11 cellular contexts compared by ENCODE assay signal in the genomic region with DNA sequence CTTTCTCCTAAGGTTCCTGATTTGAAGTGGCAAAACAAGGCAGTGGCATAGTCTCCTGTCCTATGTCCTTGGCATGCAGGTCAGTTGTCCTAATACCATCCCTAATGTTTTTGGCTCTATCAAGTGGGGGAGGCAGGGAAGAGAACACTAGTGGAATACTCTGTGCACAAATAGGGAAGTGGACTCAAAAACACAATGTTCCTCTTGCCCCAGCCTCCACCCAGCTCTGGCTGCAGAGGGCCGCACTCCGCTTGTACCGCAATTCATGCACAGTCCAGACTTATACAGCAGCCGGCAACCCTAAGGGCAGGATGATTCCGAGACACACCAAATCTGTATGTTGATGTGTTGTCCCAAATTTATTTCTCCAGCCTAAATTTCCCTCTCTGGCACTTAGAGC. TPM values are rescaled to one million over a fixed set of nuclear protein-coding genes. Genes with fewer than 3 reads are reported as not detected.
DNase-seq lines count a peak whose midpoint lies in the region; ATAC-seq and TF ChIP-seq lines count a peak whose summit lies in the region.
"Had no signal": no experiment of that assay in that cellular context is flagged by ENCODE, and none has a peak within 500 bp of the region (broad histone marks: within the 10 kb centered on the region; RNA-seq: fewer than 3 reads in every experiment).

No MANE protein-coding gene starts in this region.

- H3K9me3 Mint-ChIP-seq in CD14-positive monocyte: no peaks in the 10 kb centered on the region
- H3K9me3 Mint-ChIP-seq in CD8-positive, alpha-beta memory T cell: no peaks in the 10 kb centered on the region

- WGBS in adrenal gland, 4 donors: 79 to 93% (median 84%) methylated on average over 5 of the region's 5 CpGs

- H3K4me3 Mint-ChIP-seq in CD14-positive monocyte: peak overlapping the region; percentile 67 to 73
- peak overlapping the region in 1 of 7 donors; percentile 29 for H3K4me3 Mint-ChIP-seq in CD8-positive, alpha-beta memory T cell

- peak overlapping the region; percentile 95 to 99 (median 99) for H3K27ac Mint-ChIP-seq in CD14-positive monocyte
- peak overlapping the region in 1 of 8 donors; percentile 53 for H3K27ac Mint-ChIP-seq in CD8-positive, alpha-beta memory T cell

- DNase-seq in CD14-positive monocyte (ENCODE audit: low spot score) (no peak), adrenal gland (peak in 3 of 7 donors; percentile 40 to 51 (median 43)), NCI-H2196 (lab: John Stamatoyannopoulos, UW; ENCODE audit: unreplicated experiment) (no peak)
- no peak for DNase-seq in activated naive CD4-positive, alpha-beta T cell treated with anti-CD3 and anti-CD28 coated beads, Interleukin-2, amount 50 U/mL, for 16 hours
- DNase-seq in CD8-positive, alpha-beta memory T cell: no peak
- DNase-seq: activated T-cell treated with anti-CD3 and anti-CD28 coated beads, Interleukin-2, amount 50 U/mL, for 48 hours; AML-193; NCI-H1436 treated with DMSO at 0.1 percent for 48 hours had no signal

- no peak overlapping the region for H3K4me3 ChIP-seq in adrenal gland
- no peak overlapping the region for H3K4me3 ChIP-seq in iPS-20b (ENCODE audit: low read length)
- H3K4me3 ChIP-seq in rectal smooth muscle tissue (ENCODE audit: low read length): no peak overlapping the region
- no peak overlapping the region for H3K4me3 ChIP-seq in CD8-positive, alpha-beta memory T cell (ENCODE audit: low read length)

- no peaks in the 10 kb centered on the region for H3K9me3 ChIP-seq in adrenal gland (replicated peaks in 1 of 3)
- no peaks in the 10 kb centered on the region for H3K9me3 ChIP-seq in iPS-20b (ENCODE audit: insufficient read depth, low read depth, low read length)
- H3K9me3 ChIP-seq in CD8-positive, alpha-beta memory T cell (ENCODE audit: low read length): no peaks in the 10 kb centered on the region

- TF ChIP-seq CTCF in CD14-positive monocyte (IDR thresholded peaks at IDR 0.05): no peak
- no peak for TF ChIP-seq CTCF in adrenal gland (IDR thresholded peaks at IDR 0.05)

- no peaks in the 10 kb centered on the region for H3K27me3 Mint-ChIP-seq in CD14-positive monocyte (ENCODE audit: low read depth in 3 of 3)
- H3K27me3 Mint-ChIP-seq in CD8-positive, alpha-beta memory T cell: peaks cover 0 to 1% of the 10 kb centered on the region in 2 donors

- H3K4me1 ChIP-seq in adrenal gland (replicated peaks in 1 of 2) (peaks cover 29 to 47% of the 10 kb centered on the region in 2 donors), iPS-20b (ENCODE audit: insufficient read depth, low read length) (peaks cover 23% of the 10 kb centered on the region), rectal smooth muscle tissue (ENCODE audit: control insufficient read depth, insufficient read depth, low read length) (peaks cover 45% of the 10 kb centered on the region)
- H3K4me1 ChIP-seq in CD8-positive, alpha-beta memory T cell (ENCODE audit: insufficient read depth, low read length): peaks cover 42% of the 10 kb centered on the region

- intact Hi-C loops in CD14-positive monocyte (cut with micrococcal nuclease): loop anchor here (2.0 to 10.0 kb wide), 2 partner anchors 13 to 199 kb away; no protein-coding TSS in a partner anchor
- intact Hi-C loops in adrenal gland (cut with DNase I): no loop called here

- peaks cover 0 to 13% of the 10 kb centered on the region in 2 donors for H3K36me3 ChIP-seq in adrenal gland (replicated peaks in 1 of 2)
- peaks cover 12% of the 10 kb centered on the region for H3K36me3 ChIP-seq in iPS-20b (ENCODE audit: insufficient read depth, low read depth, low read length)
- peaks cover 4% of the 10 kb centered on the region for H3K36me3 ChIP-seq in rectal smooth muscle tissue (ENCODE audit: control insufficient read depth, insufficient read depth, low read length)
- no peaks in the 10 kb centered on the region for H3K36me3 ChIP-seq in CD8-positive, alpha-beta memory T cell (ENCODE audit: insufficient read depth, low read length)

- peaks cover 20% of the 10 kb centered on the region in 2 donors for H3K36me3 Mint-ChIP-seq in CD14-positive monocyte
- H3K36me3 Mint-ChIP-seq in CD8-positive, alpha-beta memory T cell: peaks cover 0 to 10% (median 3%) of the 10 kb centered on the region in 3 donors

- H3K27me3 ChIP-seq in adrenal gland (no peaks in the 10 kb centered on the region), iPS-20b (ENCODE audit: insufficient read depth, low read length) (no peaks in the 10 kb centered on the region), rectal smooth muscle tissue (ENCODE audit: control insufficient read depth, insufficient read depth, low read length) (no peaks in the 10 kb centered on the region)
- H3K27me3 ChIP-seq in CD8-positive, alpha-beta memory T cell (ENCODE audit: insufficient read depth, low read length, poor library complexity, severe bottlenecking): no peaks in the 10 kb centered on the region

- TF ChIP-seq POLR2A in adrenal gland (IDR thresholded peaks at IDR 0.05): no peak

- H3K9ac ChIP-seq in iPS-20b (ENCODE audit: low read depth, low read length): peak overlapping the region; percentile 98; the same call in 1 of the 2 replicates
- H3K9ac ChIP-seq in rectal smooth muscle tissue (ENCODE audit: low read length): no peak overlapping the region

- POLR2A ChIA-PET in CD8-positive, alpha-beta memory T cell (lab: Charles Lee): interaction anchor here (1.4 kb wide), 1 partner anchor 9 kb away, joined by 3 read pairs; no protein-coding TSS in a partner anchor

- H3K27ac ChIP-seq in adrenal gland: peak overlapping the region in 4 of 5 donors; percentile 83 to 96 (median 92)
- H3K27ac ChIP-seq in iPS-20b (ENCODE audit: low read length): peak overlapping the region; percentile 99
- H3K27ac ChIP-seq in rectal smooth muscle tissue (ENCODE audit: low read depth, low read length): peak overlapping the region; percentile 96
- no peak overlapping the region for H3K27ac ChIP-seq in CD8-positive, alpha-beta memory T cell (ENCODE audit: low read depth, low read length)

- ATAC-seq in GM21619 (IDR thresholded peaks at IDR 0.05; ENCODE audit: unreplicated experiment): no peak

- CTCF ChIA-PET in CD8-positive, alpha-beta memory T cell (lab: Charles Lee): interaction anchor here (1.3 to 14.9 kb wide), 4 partner anchors 7 to 100 kb away, joined by 4 to 150 read pairs (median 12); no protein-coding TSS in a partner anchor

- H3K4me1 Mint-ChIP-seq in CD14-positive monocyte: peaks cover 81% of the 10 kb centered on the region
- H3K4me1 Mint-ChIP-seq in CD8-positive, alpha-beta memory T cell: peaks cover 22 to 47% (median 33%) of the 10 kb centered on the region in 3 donors

RNA-seq across cellular contexts. Expression of a gene that starts 14.5 kb away (rescaled TPM):
- 100 to 1,000 TPM in 1 of 2 donors, 10 to 100 TPM in 1; 87.2 to 110 TPM for polyA plus RNA-seq in CD14-positive monocyte
- 100 to 1,000 TPM in 1 of 8 donors, 10 to 100 TPM in 7; 43.5 to 109 (median 79.9) TPM for total RNA-seq in adrenal gland
- 100 to 1,000 TPM in 2 of 3 donors, 10 to 100 TPM in 1; 47.3 to 298 (median 227) TPM for polyA plus RNA-seq in adrenal gland
- 10 to 100 TPM; 44.9 to 47.2 TPM for total RNA-seq in CD8-positive, alpha-beta memory T cell
- 47.3 TPM for polyA plus RNA-seq in CD8-positive, alpha-beta memory T cell

Comparison
In these comparisons a context has a peak if more than half of its experiments do, and no peak if none do; other contexts are left out.
1. intact Hi-C loops: an anchor here in CD14-positive monocyte (2.0 to 10.0 kb wide); none called in adrenal gland.